In genomic region chr6:155142902-155143609, GRCh38 we compare ENCODE assay signal across 9 cellular contexts.
DNase-seq lines count a peak whose midpoint lies in the region; ATAC-seq, FAIRE-seq and TF ChIP-seq lines count a peak whose summit lies in the region.
"Had no signal": no experiment of that assay in that cellular context is flagged by ENCODE, and none has a peak within 500 bp of the region (broad histone marks: within the 10 kb centered on the region; RNA-seq: fewer than 3 reads in every experiment).

No MANE protein-coding gene starts in this region.

- H3K4me1 Mint-ChIP-seq in activated T-helper 17 cell treated with anti-CD3 and anti-CD28 coated beads, Interleukin-2, amount 50 U/mL, for 72 hours: peaks cover 5% of the 10 kb centered on the region

- FAIRE-seq in A204.1 (lab: Jason Lieb, UNC) (peak; percentile 85), HepG2 (lab: Jason Lieb, UNC) (no peak), GM12891 (lab: Jason Lieb, UNC) (no peak)

- no TSS peak for BruUV-seq in HepG2 (replicated peaks; lab: Mats Ljungman, UMichigan)

- H3K9me3 ChIP-seq in HepG2 (ENCODE audit: low read length): no peaks in the 10 kb centered on the region

- TF ChIP-seq EP300 in HepG2 (IDR thresholded peaks at IDR 0.05; ENCODE audit: low read depth in 2 of 2, low read length in 2 of 2) (no peak), HepG2 (CRISPR knock-in tag; IDR thresholded peaks at IDR 0.05; ENCODE audit: borderline replicate concordance) (no peak)

- peak overlapping the region; percentile 18; the same call in 1 of the 2 replicates for H3K4me2 ChIP-seq in HepG2 (ENCODE audit: low read depth, low read length)

- 31% methylated on average over 6 of the region's 6 CpGs for WGBS in HepG2 (ENCODE audit: low lambda C conversion rate)

- no peak for TF ChIP-seq CTCF in HepG2 (CRISPR knock-in tag; IDR thresholded peaks at IDR 0.05)

- H3K9ac ChIP-seq in HepG2 (ENCODE audit: insufficient read depth, low read depth, low read length): no peak overlapping the region

- intact Hi-C loops in HepG2 (cut with micrococcal nuclease; ENCODE audit: unreplicated experiment): no loop called here

- no peaks in the 10 kb centered on the region for H3K27me3 ChIP-seq in HepG2 (ENCODE audit: control insufficient read depth in 1 of 2, insufficient read depth in 2 of 2, low read length in 2 of 2)

- H3K27ac ChIP-seq in HepG2 (ENCODE audit: extremely low read length, insufficient read depth, low read length): no peak overlapping the region

- peak; percentile 53 for ATAC-seq in GM19395 (IDR thresholded peaks at IDR 0.05; ENCODE audit: unreplicated experiment)
- ATAC-seq in activated T-helper 17 cell treated with anti-CD3 and anti-CD28 coated beads, Interleukin-2, amount 50 U/mL, for 72 hours (replicated peaks): no peak
- ATAC-seq in HepG2: no peak
- ATAC-seq in HG03025 (IDR thresholded peaks at IDR 0.05; ENCODE audit: low FRiP score, unreplicated experiment): no peak
- ATAC-seq: esophagus mucosa had no signal

- 0 out of 6 replicates have a peak overlapping the region, but pooled peaks of 1 of the 3 experiments have one; percentile 11 for H3K4me3 ChIP-seq in HepG2 (replicated peaks in 1 of 3; ENCODE audit: insufficient read depth in 1 of 3, low read depth in 2 of 3, low read length in 3 of 3)

- H3K4me1 ChIP-seq in HepG2 (ENCODE audit: insufficient read depth, low read length): peaks cover 9% of the 10 kb centered on the region; the same call in 1 of the 2 replicates

- H3K36me3 ChIP-seq in HepG2 (replicated peaks in 1 of 2; ENCODE audit: control insufficient read depth in 1 of 2, insufficient read depth in 2 of 2, low read length in 2 of 2): no peaks in the 10 kb centered on the region

- peak overlapping the region; percentile 20 for H3K27ac Mint-ChIP-seq in activated T-helper 17 cell treated with anti-CD3 and anti-CD28 coated beads, Interleukin-2, amount 50 U/mL, for 72 hours

- in situ Hi-C loops in HepG2 (cut with HindIII; ENCODE audit: extremely low pct_ligation_motif_present, low pct_unique_long_range_greater_than_20kb): no loop called here

- no peaks in the 10 kb centered on the region for H3K27me3 Mint-ChIP-seq in activated T-helper 17 cell treated with anti-CD3 and anti-CD28 coated beads, Interleukin-2, amount 50 U/mL, for 72 hours

- no peaks in the 10 kb centered on the region for H3K79me2 ChIP-seq in HepG2 (ENCODE audit: insufficient read depth, low read length)

- no peak for DNase-seq in HepG2 (ENCODE audit: low spot score)
- no peak for DNase-seq in GM12891 (ENCODE audit: insufficient read length, low spot score)
- no peak for DNase-seq in DMS153 treated with DMSO at 0.1 percent for 48 hours (lab: John Stamatoyannopoulos, UW; ENCODE audit: unreplicated experiment)
- DNase-seq in NCI-H774 (lab: John Stamatoyannopoulos, UW): no peak

- no peak for TF ChIP-seq RAD21 in HepG2 (CRISPR knock-in tag; IDR thresholded peaks at IDR 0.05)

- peak overlapping the region; percentile 55 for H3K4me3 Mint-ChIP-seq in activated T-helper 17 cell treated with anti-CD3 and anti-CD28 coated beads, Interleukin-2, amount 50 U/mL, for 72 hours

- no peaks in the 10 kb centered on the region for H3K9me3 Mint-ChIP-seq in activated T-helper 17 cell treated with anti-CD3 and anti-CD28 coated beads, Interleukin-2, amount 50 U/mL, for 72 hours

- CTCF ChIA-PET in HepG2 (lab: Yijun Ruan, JAX; ENCODE audit: low intra/inter-chr PET ratio, low total read pairs): no interaction called here

- no peaks in the 10 kb centered on the region for H3K36me3 Mint-ChIP-seq in activated T-helper 17 cell treated with anti-CD3 and anti-CD28 coated beads, Interleukin-2, amount 50 U/mL, for 72 hours (ENCODE audit: low read depth)

- H4K20me1 ChIP-seq in HepG2 (ENCODE audit: insufficient read depth, low read length): no peaks in the 10 kb centered on the region

- TF ChIP-seq POLR2A in HepG2 (IDR thresholded peaks at IDR 0.05; ENCODE audit: insufficient read depth in 1 of 2, low read depth in 2 of 2, low read length in 2 of 2) (no peak), GM12891 (IDR thresholded peaks at IDR 0.05; ENCODE audit: low read depth, low read length) (no peak)

- no peak overlapping the region for H2AFZ ChIP-seq in HepG2 (ENCODE audit: low read length)

- POLR2A ChIA-PET in HepG2 (lab: Yijun Ruan, JAX): no interaction called here

TF ChIP-seq in HepG2, 621 proteins besides CTCF, POLR2A, EP300 and RAD21:
- TF ChIP-seq SIX1 (CRISPR knock-in tag; IDR thresholded peaks at IDR 0.05; ENCODE audit: borderline replicate concordance) (no peak), TOE1 (CRISPR knock-in tag; IDR thresholded peaks at IDR 0.05) (no peak), TRIM24 (CRISPR knock-in tag; IDR thresholded peaks at IDR 0.05) (no peak), HCFC1 (IDR thresholded peaks at IDR 0.05; ENCODE audit: low read depth, low read length) (no peak), FLYWCH1 (CRISPR knock-in tag; IDR thresholded peaks at IDR 0.05) (no peak), TOPORS (CRISPR knock-in tag; IDR thresholded peaks at IDR 0.05) (no peak), ZNF180 (CRISPR knock-in tag; IDR thresholded peaks at IDR 0.05; ENCODE audit: borderline replicate concordance, low read depth) (no peak), GZF1 (CRISPR knock-in tag; IDR thresholded peaks at IDR 0.05) (no peak), TBL1XR1 (IDR thresholded peaks at IDR 0.05; ENCODE audit: borderline replicate concordance, low read length, partially characterized antibody) (no peak)
- TF ChIP-seq, protein P1, sequence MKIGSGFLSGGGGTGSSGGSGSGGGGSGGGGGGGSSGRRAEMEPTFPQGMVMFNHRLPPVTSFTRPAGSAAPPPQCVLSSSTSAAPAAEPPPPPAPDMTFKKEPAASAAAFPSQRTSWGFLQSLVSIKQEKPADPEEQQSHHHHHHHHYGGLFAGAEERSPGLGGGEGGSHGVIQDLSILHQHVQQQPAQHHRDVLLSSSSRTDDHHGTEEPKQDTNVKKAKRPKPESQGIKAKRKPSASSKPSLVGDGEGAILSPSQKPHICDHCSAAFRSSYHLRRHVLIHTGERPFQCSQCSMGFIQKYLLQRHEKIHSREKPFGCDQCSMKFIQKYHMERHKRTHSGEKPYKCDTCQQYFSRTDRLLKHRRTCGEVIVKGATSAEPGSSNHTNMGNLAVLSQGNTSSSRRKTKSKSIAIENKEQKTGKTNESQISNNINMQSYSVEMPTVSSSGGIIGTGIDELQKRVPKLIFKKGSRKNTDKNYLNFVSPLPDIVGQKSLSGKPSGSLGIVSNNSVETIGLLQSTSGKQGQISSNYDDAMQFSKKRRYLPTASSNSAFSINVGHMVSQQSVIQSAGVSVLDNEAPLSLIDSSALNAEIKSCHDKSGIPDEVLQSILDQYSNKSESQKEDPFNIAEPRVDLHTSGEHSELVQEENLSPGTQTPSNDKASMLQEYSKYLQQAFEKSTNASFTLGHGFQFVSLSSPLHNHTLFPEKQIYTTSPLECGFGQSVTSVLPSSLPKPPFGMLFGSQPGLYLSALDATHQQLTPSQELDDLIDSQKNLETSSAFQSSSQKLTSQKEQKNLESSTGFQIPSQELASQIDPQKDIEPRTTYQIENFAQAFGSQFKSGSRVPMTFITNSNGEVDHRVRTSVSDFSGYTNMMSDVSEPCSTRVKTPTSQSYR (CRISPR knock-in tag; IDR thresholded peaks at IDR 0.05; ENCODE audit: borderline replicate concordance): no peak

TF ChIP-seq in GM12891, 5 proteins besides CTCF, POLR2A, EP300 and RAD21:
- no peak for TF ChIP-seq POLR2AphosphoS5 (IDR thresholded peaks at IDR 0.05; ENCODE audit: low read depth, low read length)
- no peak for TF ChIP-seq SPI1 (IDR thresholded peaks at IDR 0.05; ENCODE audit: low read depth, low read length)
- TF ChIP-seq TAF1 (IDR thresholded peaks at IDR 0.05; ENCODE audit: low read depth, low read length): no peak
- no peak for TF ChIP-seq POU2F2 (IDR thresholded peaks at IDR 0.05; ENCODE audit: low read depth, low read length)
- no peak for TF ChIP-seq PAX5 (IDR thresholded peaks at IDR 0.05; ENCODE audit: insufficient read depth, low read length, severe bottlenecking)
